ENCODE assay signal across 8 cellular contexts in the genomic region with DNA sequence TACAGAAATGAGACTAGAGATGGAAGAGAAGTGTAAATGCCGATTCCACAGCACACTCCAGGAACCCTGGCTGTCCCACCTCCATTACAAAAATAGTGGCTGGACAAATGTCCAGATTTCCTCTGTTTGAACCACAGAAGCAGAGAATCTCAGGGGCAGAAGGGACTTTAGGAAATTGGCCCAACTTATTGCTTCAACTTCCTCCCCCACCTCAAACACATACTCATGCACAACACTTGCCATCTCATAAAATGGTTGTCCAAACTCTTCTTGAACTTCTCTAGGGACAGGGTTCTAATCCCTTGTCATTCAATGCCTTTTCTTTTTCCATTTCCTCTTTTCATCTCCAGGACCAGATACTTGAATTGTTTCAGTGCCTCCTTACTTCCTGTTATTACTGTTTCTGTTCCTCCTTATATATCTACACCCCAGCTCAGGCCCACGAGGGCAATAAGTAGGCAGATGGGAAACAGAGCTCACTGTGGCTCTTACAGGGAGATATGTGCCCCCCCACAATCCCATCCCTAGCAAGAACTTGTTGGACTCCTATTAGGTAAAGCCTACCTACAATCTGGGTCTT. TPM values are rescaled to one million over a fixed set of nuclear protein-coding genes. Genes with fewer than 3 reads are reported as not detected.
DNase-seq lines count a peak whose midpoint lies in the region; ATAC-seq and TF ChIP-seq lines count a peak whose summit lies in the region.

No MANE protein-coding gene starts in this region.

- no peak overlapping the region for H3K27ac Mint-ChIP-seq in glutamatergic neuron (ENCODE audit: unreplicated experiment)

- peaks cover 6% of the 10 kb centered on the region for H3K4me1 Mint-ChIP-seq in glutamatergic neuron (ENCODE audit: low read depth, unreplicated experiment)

- H3K27me3 Mint-ChIP-seq in glutamatergic neuron (ENCODE audit: unreplicated experiment) = peaks cover 2% of the 10 kb centered on the region

- peak overlapping the region; percentile 46 for H3K9ac ChIP-seq in SK-N-MC (ENCODE audit: insufficient read length)

- no peaks in the 10 kb centered on the region for H3K27me3 ChIP-seq in right atrium auricular region

- peak; percentile 25 for ATAC-seq in HG02798 (IDR thresholded peaks at IDR 0.05; ENCODE audit: poor library complexity, unreplicated experiment)

- H3K4me3 ChIP-seq in SK-N-MC = peak overlapping the region; percentile 67
- H3K4me3 ChIP-seq in right atrium auricular region = no peak overlapping the region

- H3K9me3 Mint-ChIP-seq in glutamatergic neuron (ENCODE audit: unreplicated experiment) = peaks cover 1% of the 10 kb centered on the region

- H3K4me1 ChIP-seq in right atrium auricular region = peaks cover 0 to 24% of the 10 kb centered on the region in 2 donors

- TF ChIP-seq POLR2A in GM18526 (IDR thresholded peaks at IDR 0.05; ENCODE audit: extremely low read depth, insufficient read length) = peak; percentile 9

- H3K9me3 ChIP-seq in SK-N-MC (ENCODE audit: low read depth, low read length) (no peaks in the 10 kb centered on the region), right atrium auricular region (no peaks in the 10 kb centered on the region)

- peaks cover 3% of the 10 kb centered on the region; the same call in 1 of the 2 replicates for H3K36me3 ChIP-seq in SK-N-MC (ENCODE audit: insufficient read depth, low read length)
- H3K36me3 ChIP-seq in right atrium auricular region = peaks cover 2% of the 10 kb centered on the region

- no peak overlapping the region for H3K4me3 Mint-ChIP-seq in glutamatergic neuron (ENCODE audit: unreplicated experiment)

- DNase-seq in SK-N-MC (ENCODE audit: low read depth, low spot score) (no peak), right atrium auricular region (ENCODE audit: low spot score) (no peak), dedifferentiated amniotic fluid mesenchymal stem cell (ENCODE audit: extremely low spot score) (no peak), mesenteric fat pad (ENCODE audit: low spot score) (no peak), COR-L47 (lab: John Stamatoyannopoulos, UW) (no peak), glutamatergic neuron (no peak)

- H3K36me3 Mint-ChIP-seq in glutamatergic neuron (ENCODE audit: unreplicated experiment) = no peaks in the 10 kb centered on the region

- no peak for TF ChIP-seq CTCF in right atrium auricular region (IDR thresholded peaks at IDR 0.05)
- no peak for TF ChIP-seq CTCF in glutamatergic neuron (IDR thresholded peaks at IDR 0.05; ENCODE audit: partially characterized antibody, unreplicated experiment)

- H3K27ac ChIP-seq in SK-N-MC (peak overlapping the region; percentile 88), right atrium auricular region (peak overlapping the region; percentile 61 to 76)

RNA-seq across cellular contexts. Expression of gene B4GALT3, which starts 8.5 kb away (rescaled TPM):
- total RNA-seq in right atrium auricular region = 10 to 100 TPM; 24.3 to 32.7 TPM
- total RNA-seq in mesenteric fat pad = 32.1 TPM
- 35.7 TPM for total RNA-seq in glutamatergic neuron (ENCODE audit: unreplicated experiment)

RNA-seq across cellular contexts. Expression of gene ADAMTS4, which starts 13.0 kb away (rescaled TPM):
- total RNA-seq in right atrium auricular region (10 to 100 TPM; 12.6 to 19.5 TPM), mesenteric fat pad (438 TPM), glutamatergic neuron (ENCODE audit: unreplicated experiment) (12.3 TPM)

RNA-seq across cellular contexts. Expression of gene NDUFS2, which starts 16.3 kb away (rescaled TPM):
- total RNA-seq in right atrium auricular region (100 to 1,000 TPM; 148 to 311 TPM), mesenteric fat pad (96.1 TPM), glutamatergic neuron (ENCODE audit: unreplicated experiment) (112 TPM)

RNA-seq across cellular contexts. Expression of gene PPOX, which starts 19.6 kb away (rescaled TPM):
- total RNA-seq in right atrium auricular region = 1 to 10 TPM; 8.3 to 9.6 TPM
- total RNA-seq in mesenteric fat pad = 19.4 TPM
- 53.2 TPM for total RNA-seq in glutamatergic neuron (ENCODE audit: unreplicated experiment)

RNA-seq across cellular contexts. Expression of gene USP21, which starts 26.5 kb away (rescaled TPM):
- total RNA-seq in right atrium auricular region (10 to 100 TPM; 13.5 to 14.4 TPM), mesenteric fat pad (16.5 TPM), glutamatergic neuron (ENCODE audit: unreplicated experiment) (21.5 TPM)

Comparison
In these comparisons a context has a peak if more than half of its experiments do, and no peak if none do; other contexts are left out.
1. RNA of gene ADAMTS4, which starts 13.0 kb away (total RNA-seq): 438 TPM in mesenteric fat pad (single experiment); 12.6 to 19.5 TPM in right atrium auricular region and 12.3 TPM in glutamatergic neuron (single experiment); every median in the first group is over 10 times any median in the second.